26 cellular contexts compared by ENCODE assay signal in the genomic region with DNA sequence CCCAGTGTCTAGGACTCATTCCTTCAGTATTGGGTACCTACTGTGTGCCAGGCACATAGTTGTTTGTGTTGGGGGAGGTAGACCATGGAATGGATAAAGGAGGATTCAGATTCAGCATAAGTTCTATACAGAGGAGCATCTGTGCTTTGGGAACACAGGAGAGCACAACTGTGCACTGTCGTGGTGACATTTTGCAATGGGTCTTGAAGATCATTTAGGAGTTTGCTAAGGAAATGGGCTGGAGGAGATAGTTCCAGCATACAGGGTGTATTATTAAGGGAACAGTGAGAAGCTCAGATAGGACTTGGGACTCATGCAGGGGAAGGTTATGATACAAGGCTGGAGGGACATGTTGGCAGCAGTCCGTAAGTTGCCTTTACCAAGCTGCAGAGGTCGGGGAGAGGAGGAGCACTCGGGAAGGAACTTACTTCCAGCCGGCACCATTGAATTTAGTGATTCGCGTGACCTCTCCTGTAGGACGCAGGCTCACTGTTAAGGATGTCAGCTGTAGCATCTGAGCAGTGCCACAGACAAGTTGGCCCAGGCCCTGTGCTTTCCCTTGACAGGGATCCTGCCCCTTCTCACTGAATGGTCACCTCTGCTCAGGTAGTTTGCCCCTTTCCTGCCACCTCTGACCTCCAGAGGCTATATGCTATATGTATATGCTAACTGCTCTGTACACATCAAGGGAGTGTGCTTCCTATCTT. TPM values are rescaled to one million over a fixed set of nuclear protein-coding genes. Genes with fewer than 3 reads are reported as not detected.
A peak's percentile ranks its signal among the peaks of the same experiment; 100 is the strongest.
DNase-seq lines count a peak whose midpoint lies in the region; ATAC-seq, FAIRE-seq and TF ChIP-seq lines count a peak whose summit lies in the region.
"Had no signal": no experiment of that assay in that cellular context is flagged by ENCODE, and none has a peak within 500 bp of the region (broad histone marks: within the 10 kb centered on the region; RNA-seq: fewer than 3 reads in every experiment).

No MANE protein-coding gene starts in this region.

- no peaks in the 10 kb centered on the region for H3K27me3 ChIP-seq in CD4-positive, CD25-positive, alpha-beta regulatory T cell (ENCODE audit: control insufficient read depth, insufficient read depth, low read length)
- H3K27me3 ChIP-seq: BLaER1 treated with 17β-estradiol and CSF1 and Interleukin-3, amounts not matched to agents 10 nM and 100 nM; SJCRH30 had no signal

- DNase-seq in CD4-positive, CD25-positive, alpha-beta regulatory T cell, result no peak
- no peak for DNase-seq in HTR-8/SVneo (ENCODE audit: insufficient read length, low spot score)
- DNase-seq in coronary artery (ENCODE audit: low spot score), result peak; percentile 38
- no peak for DNase-seq in osteocyte (ENCODE audit: extremely low spot score, unreplicated experiment)
- DNase-seq in NCI-H345 treated with DMSO at 0.1 percent for 48 hours (lab: John Stamatoyannopoulos, UW; ENCODE audit: unreplicated experiment), result no peak
- DNase-seq in putamen (ENCODE audit: low spot score), result no peak
- DNase-seq in NCI-H1105 (lab: John Stamatoyannopoulos, UW), result no peak
- DNase-seq: CD4-positive, alpha-beta memory T cell; COR-L47; GM23248; H7; HFFc6; NCI-H1092; NCI-H1436; NCI-H187; NCI-H2171 treated with DMSO at 0.1 percent for 48 hours; NCI-H345; NCI-H524; NCI-H774; PC-3; SJCRH30 had no signal

- TF ChIP-seq CTCF in coronary artery (IDR thresholded peaks at IDR 0.05) (no peak), osteocyte (IDR thresholded peaks at IDR 0.05) (no peak)

- no peaks in the 10 kb centered on the region for H3K36me3 ChIP-seq in CD4-positive, CD25-positive, alpha-beta regulatory T cell (ENCODE audit: control insufficient read depth, insufficient read depth, low read length)

- H3K27ac Mint-ChIP-seq in CD4-positive, CD25-positive, alpha-beta regulatory T cell, result peak overlapping the region in 2 of 3 donors; percentile 17 to 35
- peak overlapping the region; percentile 12 for H3K27ac Mint-ChIP-seq in osteocyte (ENCODE audit: unreplicated experiment)
- H3K27ac Mint-ChIP-seq: HFFc6 had no signal

- H3K9me3 ChIP-seq in CD4-positive, CD25-positive, alpha-beta regulatory T cell (ENCODE audit: control insufficient read depth in 2 of 2, low read length in 2 of 2), result no peaks in the 10 kb centered on the region
- H3K9me3 ChIP-seq: BLaER1 treated with 17β-estradiol and CSF1 and Interleukin-3, amounts not matched to agents 10 nM and 100 nM; SJCRH30 had no signal

- no peak overlapping the region for H3K4me3 Mint-ChIP-seq in CD4-positive, CD25-positive, alpha-beta regulatory T cell
- no peak overlapping the region for H3K4me3 Mint-ChIP-seq in osteocyte (ENCODE audit: unreplicated experiment)
- H3K4me3 Mint-ChIP-seq: CD4-positive, alpha-beta memory T cell; HFFc6 had no signal

- ATAC-seq in CD4-positive, CD25-positive, alpha-beta regulatory T cell (ENCODE audit: low read depth in 2 of 2), result no peak
- ATAC-seq: PC-3, Right ventricle myocardium inferior had no signal

- peaks cover 0 to 14% (median 10%) of the 10 kb centered on the region in 4 donors for H3K4me1 Mint-ChIP-seq in CD4-positive, CD25-positive, alpha-beta regulatory T cell
- H3K4me1 Mint-ChIP-seq in osteocyte (ENCODE audit: unreplicated experiment), result peaks cover 11% of the 10 kb centered on the region

- no peaks in the 10 kb centered on the region for H3K36me3 Mint-ChIP-seq in CD4-positive, CD25-positive, alpha-beta regulatory T cell
- H3K36me3 Mint-ChIP-seq in osteocyte (ENCODE audit: unreplicated experiment), result peaks cover 59% of the 10 kb centered on the region
- H3K36me3 Mint-ChIP-seq: CD4-positive, alpha-beta memory T cell had no signal

- no peaks in the 10 kb centered on the region for H3K9me3 Mint-ChIP-seq in CD4-positive, CD25-positive, alpha-beta regulatory T cell
- H3K9me3 Mint-ChIP-seq in osteocyte (ENCODE audit: unreplicated experiment), result no peaks in the 10 kb centered on the region
- H3K9me3 Mint-ChIP-seq: CD4-positive, alpha-beta memory T cell; HFFc6 had no signal

- no peak overlapping the region for H3K4me3 ChIP-seq in CD4-positive, CD25-positive, alpha-beta regulatory T cell (ENCODE audit: low read depth, low read length)
- H3K4me3 ChIP-seq in coronary artery, result no peak overlapping the region
- H3K4me3 ChIP-seq: BLaER1 treated with 17β-estradiol and CSF1 and Interleukin-3, amounts not matched to agents 10 nM and 100 nM; GM23248; SJCRH30 had no signal

- H3K27ac ChIP-seq in CD4-positive, CD25-positive, alpha-beta regulatory T cell (ENCODE audit: insufficient read depth, low read length, poor library complexity, severe bottlenecking), result no peak overlapping the region
- no peak overlapping the region for H3K27ac ChIP-seq in coronary artery
- H3K27ac ChIP-seq: GM23248, SJCRH30 had no signal

- peak; percentile 48 for FAIRE-seq in HTR-8/SVneo (lab: Jason Lieb, UNC)
- FAIRE-seq: A204.1, G401.6 had no signal

- H3K27me3 Mint-ChIP-seq in CD4-positive, CD25-positive, alpha-beta regulatory T cell, result peaks cover 9% of the 10 kb centered on the region
- H3K27me3 Mint-ChIP-seq in osteocyte (ENCODE audit: unreplicated experiment), result no peaks in the 10 kb centered on the region
- H3K27me3 Mint-ChIP-seq: CD4-positive, alpha-beta memory T cell had no signal

- H3K4me1 ChIP-seq in CD4-positive, CD25-positive, alpha-beta regulatory T cell (ENCODE audit: control insufficient read depth, insufficient read depth, low read length, poor library complexity, severe bottlenecking), result no peaks in the 10 kb centered on the region
- H3K4me1 ChIP-seq: SJCRH30 had no signal

RNA-seq across cellular contexts. Expression of gene TREH, which starts 25.6 kb away (rescaled TPM):
- not detected for total RNA-seq in CD4-positive, CD25-positive, alpha-beta regulatory T cell
- not detected for polyA plus RNA-seq in CD4-positive, CD25-positive, alpha-beta regulatory T cell
- total RNA-seq in osteocyte, result not detected in 2 replicates
- total RNA-seq: CD4-positive, alpha-beta memory T cell; GM23248; H7; PC-3; Right ventricle myocardium inferior; SJCRH30 had no signal
- polyA plus RNA-seq: AG04450; CD4-positive, alpha-beta memory T cell had no signal

RNA-seq across cellular contexts. Expression of gene PHLDB1, which starts 46.4 kb away (rescaled TPM):
- total RNA-seq in CD4-positive, CD25-positive, alpha-beta regulatory T cell, result 1.2 TPM
- under 1 TPM in 3 of 4 donors, not detected in 1; 0.16 to 0.70 (median 0.41) TPM for polyA plus RNA-seq in CD4-positive, CD25-positive, alpha-beta regulatory T cell
- 160 and 165 TPM in 2 replicates for total RNA-seq in osteocyte

Comparison
In these comparisons a context has a peak if more than half of its experiments do, and no peak if none do; other contexts are left out.
1. RNA of gene PHLDB1, which starts 46.4 kb away (total RNA-seq): 160 to 165 TPM in osteocyte; 1.2 TPM in CD4-positive, CD25-positive, alpha-beta regulatory T cell (single experiment); every median in the first group is over 10 times any median in the second.